In the genomic region with DNA sequence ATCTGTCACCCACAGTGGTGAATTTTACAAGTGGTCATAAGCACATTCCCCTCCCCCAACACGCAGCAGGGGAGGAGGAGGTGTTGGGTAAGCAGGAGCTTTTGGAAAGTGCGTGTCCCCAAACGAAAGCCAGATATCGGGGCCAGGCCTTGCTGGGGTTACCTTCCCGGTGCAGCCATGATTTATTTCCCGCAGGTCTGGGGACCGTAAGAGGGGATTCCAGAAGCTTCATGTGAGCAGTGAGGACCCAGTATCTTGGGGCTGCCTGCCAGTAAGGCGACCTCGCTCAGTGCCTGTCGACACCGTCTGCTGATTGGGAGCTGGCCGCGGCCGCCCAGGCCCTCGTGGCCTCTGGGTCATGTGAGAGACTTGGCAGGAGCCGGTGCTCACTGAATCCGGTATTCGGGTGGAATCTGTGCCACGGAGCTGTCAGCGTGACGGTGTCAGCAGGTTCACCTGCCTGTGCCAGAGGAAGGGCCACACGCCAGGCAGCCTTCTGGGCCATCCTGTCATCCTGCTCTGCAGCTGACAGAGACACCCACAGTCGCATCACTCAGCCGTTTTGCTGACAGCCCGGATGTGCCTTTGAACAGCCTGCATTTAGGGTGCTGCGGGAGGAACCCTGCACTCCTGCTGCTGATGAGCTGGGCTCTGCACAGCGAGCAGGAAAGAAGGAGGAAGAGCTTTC, we compare ENCODE assay signal across 8 cellular contexts. TPM values are rescaled to one million over a fixed set of nuclear protein-coding genes. Genes with fewer than 3 reads are reported as not detected.
A peak's percentile ranks its signal among the peaks of the same experiment; 100 is the strongest.
DNase-seq lines count a peak whose midpoint lies in the region; ATAC-seq and TF ChIP-seq lines count a peak whose summit lies in the region.

No MANE protein-coding gene starts in this region.

- H3K27me3 ChIP-seq in CD8-positive, alpha-beta memory T cell (ENCODE audit: insufficient read depth, low read length, poor library complexity, severe bottlenecking) = no peaks in the 10 kb centered on the region

- H3K4me1 ChIP-seq in CD8-positive, alpha-beta memory T cell (ENCODE audit: insufficient read depth, low read length) = no peaks in the 10 kb centered on the region

- no peaks in the 10 kb centered on the region for H3K9me3 Mint-ChIP-seq in CD8-positive, alpha-beta memory T cell

- peaks cover 5 to 11% (median 6%) of the 10 kb centered on the region in 3 donors for H3K4me1 Mint-ChIP-seq in CD8-positive, alpha-beta memory T cell

- no peak overlapping the region for H3K4me3 ChIP-seq in CD8-positive, alpha-beta memory T cell (ENCODE audit: low read length)
- H3K4me3 ChIP-seq in epithelial cell of proximal tubule (ENCODE audit: low read depth, low read length) = peak overlapping the region; percentile 49

- H3K4me3 Mint-ChIP-seq in CD8-positive, alpha-beta memory T cell = peak overlapping the region in 4 of 7 donors; percentile 14 to 67 (median 45)

- CTCF ChIA-PET in CD8-positive, alpha-beta memory T cell (lab: Charles Lee) = interaction anchor here (0.6 kb wide), 1 partner anchor 264 kb away, joined by 3 read pairs; no protein-coding TSS in a partner anchor

- H3K9me3 ChIP-seq in CD8-positive, alpha-beta memory T cell (ENCODE audit: low read length) = no peaks in the 10 kb centered on the region

- peak overlapping the region in 3 of 8 donors; percentile 20 to 33 (median 29) for H3K27ac Mint-ChIP-seq in CD8-positive, alpha-beta memory T cell

- ATAC-seq in HG03135 (IDR thresholded peaks at IDR 0.05; ENCODE audit: unreplicated experiment) = peak; percentile 63

- POLR2A ChIA-PET in CD8-positive, alpha-beta memory T cell (lab: Charles Lee) = no interaction called here

- H3K27me3 Mint-ChIP-seq in CD8-positive, alpha-beta memory T cell = no peaks in the 10 kb centered on the region

- peak; percentile 4 to 55 (median 11) for DNase-seq in CD8-positive, alpha-beta memory T cell
- DNase-seq in activated CD4-positive, alpha-beta T cell treated with anti-CD3 and anti-CD28 coated beads, Interleukin-2, amount 50 U/mL, for 48 hours = peak; percentile 31 to 46
- DNase-seq in epithelial cell of proximal tubule (ENCODE audit: low read depth) = peak; percentile 40
- peak; percentile 76 for DNase-seq in midbrain (lab: John Stamatoyannopoulos, UW)
- DNase-seq in HPDE6-E6E7 (ENCODE audit: extremely low spot score) = no peak
- DNase-seq in OCI-M1 (lab: John Stamatoyannopoulos, UW) = no peak

- TF ChIP-seq CTCF in epithelial cell of proximal tubule (conservative IDR thresholded peaks at IDR 0.05; ENCODE audit: low read depth, low read length) = no peak

- no peak overlapping the region for H3K27ac ChIP-seq in CD8-positive, alpha-beta memory T cell (ENCODE audit: low read depth, low read length)
- peak overlapping the region; percentile 19 for H3K27ac ChIP-seq in temporal lobe (ENCODE audit: low read depth, low read length)

- H3K36me3 Mint-ChIP-seq in CD8-positive, alpha-beta memory T cell = no peaks in the 10 kb centered on the region

- no peaks in the 10 kb centered on the region for H3K36me3 ChIP-seq in CD8-positive, alpha-beta memory T cell (ENCODE audit: insufficient read depth, low read length)

RNA-seq across cellular contexts. Expression of gene SEC61B, which starts 37.3 kb away (rescaled TPM):
- total RNA-seq in CD8-positive, alpha-beta memory T cell = 100 to 1,000 TPM; 195 to 202 TPM
- polyA plus RNA-seq in CD8-positive, alpha-beta memory T cell = 433 TPM
- total RNA-seq in epithelial cell of proximal tubule = 123 and 170 TPM in 2 replicates
- 23.1 TPM for total RNA-seq in temporal lobe

RNA-seq across cellular contexts. Expression of gene ALG2, which starts 37.6 kb away (rescaled TPM):
- 10 to 100 TPM; 30.1 to 33.2 TPM for total RNA-seq in CD8-positive, alpha-beta memory T cell
- 31.4 TPM for polyA plus RNA-seq in CD8-positive, alpha-beta memory T cell
- total RNA-seq in epithelial cell of proximal tubule (30.3 and 39.1 TPM in 2 replicates), temporal lobe (13.3 TPM)

Comparison
In these comparisons a context has a peak if more than half of its experiments do, and no peak if none do; other contexts are left out.
1. DNase-seq: peak in CD8-positive, alpha-beta memory T cell (5 of 5), activated CD4-positive, alpha-beta T cell treated with anti-CD3 and anti-CD28 coated beads, Interleukin-2, amount 50 U/mL, for 48 hours (2 of 2), epithelial cell of proximal tubule (single experiment) and midbrain (single experiment); none in HPDE6-E6E7 (single experiment) and OCI-M1 (single experiment).